Comparison of ENCODE assay signal across 1 cellular context in the genomic region with DNA sequence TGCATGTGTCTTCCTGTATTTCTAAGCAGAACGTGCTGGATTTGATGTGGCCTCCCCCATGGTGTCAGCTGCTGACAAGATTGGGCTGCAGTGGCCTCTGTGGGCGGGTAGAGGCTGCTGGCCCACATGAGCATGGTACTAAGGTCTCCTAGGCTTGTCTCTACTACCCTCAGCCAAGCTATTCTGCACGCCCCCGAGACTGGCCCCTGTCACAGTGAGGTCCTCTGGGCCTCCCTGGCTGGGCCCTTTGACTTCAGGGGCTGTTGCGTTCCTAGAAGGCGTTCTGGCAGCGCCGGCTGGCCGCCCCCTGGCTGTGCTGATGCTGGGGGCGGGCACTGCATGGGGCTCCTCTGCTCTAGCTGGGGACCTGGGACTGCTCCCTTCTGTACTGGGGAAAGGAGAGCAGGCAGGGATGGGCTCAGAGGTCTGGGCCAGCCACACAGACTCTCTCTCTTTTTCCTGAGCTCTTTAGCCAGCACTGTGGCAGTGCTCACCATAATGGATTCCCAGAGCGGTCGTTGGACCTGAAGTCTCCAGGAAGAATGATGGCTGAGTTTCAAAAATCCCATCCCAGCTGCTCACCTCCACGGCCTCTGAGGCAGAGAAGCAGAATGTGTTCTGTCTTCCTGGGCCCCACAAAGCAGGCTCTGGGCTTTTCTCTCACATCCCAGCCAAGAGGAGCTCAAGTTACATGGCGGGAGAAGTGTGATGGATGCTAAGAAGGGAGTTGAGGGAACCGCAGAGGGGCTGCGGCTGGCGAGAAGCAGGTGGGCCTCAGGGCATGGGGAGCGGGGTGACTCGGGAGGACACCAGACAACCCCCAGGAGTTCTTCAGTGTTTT.
TF ChIP-seq lines count a peak whose summit lies in the region.

No MANE protein-coding gene starts in this region.

TF ChIP-seq in GM23338, 12 proteins besides CTCF, POLR2A, EP300 and RAD21 (continued from another document):
- TF ChIP-seq, protein P1, sequence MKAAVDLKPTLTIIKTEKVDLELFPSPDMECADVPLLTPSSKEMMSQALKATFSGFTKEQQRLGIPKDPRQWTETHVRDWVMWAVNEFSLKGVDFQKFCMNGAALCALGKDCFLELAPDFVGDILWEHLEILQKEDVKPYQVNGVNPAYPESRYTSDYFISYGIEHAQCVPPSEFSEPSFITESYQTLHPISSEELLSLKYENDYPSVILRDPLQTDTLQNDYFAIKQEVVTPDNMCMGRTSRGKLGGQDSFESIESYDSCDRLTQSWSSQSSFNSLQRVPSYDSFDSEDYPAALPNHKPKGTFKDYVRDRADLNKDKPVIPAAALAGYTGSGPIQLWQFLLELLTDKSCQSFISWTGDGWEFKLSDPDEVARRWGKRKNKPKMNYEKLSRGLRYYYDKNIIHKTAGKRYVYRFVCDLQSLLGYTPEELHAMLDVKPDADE (IDR thresholded peaks at IDR 0.05) = no peak
- TF ChIP-seq EZH2phosphoT487 (IDR thresholded peaks at IDR 0.05; ENCODE audit: unreplicated experiment) (no peak), CREB1 (CRISPR knock-in tag; IDR thresholded peaks at IDR 0.05; ENCODE audit: low read depth) (no peak), POLR2AphosphoS5 (IDR thresholded peaks at IDR 0.05; ENCODE audit: low read depth) (no peak), ZNF114 (CRISPR knock-in tag; IDR thresholded peaks at IDR 0.05) (no peak)
- TF ChIP-seq, protein P2, sequence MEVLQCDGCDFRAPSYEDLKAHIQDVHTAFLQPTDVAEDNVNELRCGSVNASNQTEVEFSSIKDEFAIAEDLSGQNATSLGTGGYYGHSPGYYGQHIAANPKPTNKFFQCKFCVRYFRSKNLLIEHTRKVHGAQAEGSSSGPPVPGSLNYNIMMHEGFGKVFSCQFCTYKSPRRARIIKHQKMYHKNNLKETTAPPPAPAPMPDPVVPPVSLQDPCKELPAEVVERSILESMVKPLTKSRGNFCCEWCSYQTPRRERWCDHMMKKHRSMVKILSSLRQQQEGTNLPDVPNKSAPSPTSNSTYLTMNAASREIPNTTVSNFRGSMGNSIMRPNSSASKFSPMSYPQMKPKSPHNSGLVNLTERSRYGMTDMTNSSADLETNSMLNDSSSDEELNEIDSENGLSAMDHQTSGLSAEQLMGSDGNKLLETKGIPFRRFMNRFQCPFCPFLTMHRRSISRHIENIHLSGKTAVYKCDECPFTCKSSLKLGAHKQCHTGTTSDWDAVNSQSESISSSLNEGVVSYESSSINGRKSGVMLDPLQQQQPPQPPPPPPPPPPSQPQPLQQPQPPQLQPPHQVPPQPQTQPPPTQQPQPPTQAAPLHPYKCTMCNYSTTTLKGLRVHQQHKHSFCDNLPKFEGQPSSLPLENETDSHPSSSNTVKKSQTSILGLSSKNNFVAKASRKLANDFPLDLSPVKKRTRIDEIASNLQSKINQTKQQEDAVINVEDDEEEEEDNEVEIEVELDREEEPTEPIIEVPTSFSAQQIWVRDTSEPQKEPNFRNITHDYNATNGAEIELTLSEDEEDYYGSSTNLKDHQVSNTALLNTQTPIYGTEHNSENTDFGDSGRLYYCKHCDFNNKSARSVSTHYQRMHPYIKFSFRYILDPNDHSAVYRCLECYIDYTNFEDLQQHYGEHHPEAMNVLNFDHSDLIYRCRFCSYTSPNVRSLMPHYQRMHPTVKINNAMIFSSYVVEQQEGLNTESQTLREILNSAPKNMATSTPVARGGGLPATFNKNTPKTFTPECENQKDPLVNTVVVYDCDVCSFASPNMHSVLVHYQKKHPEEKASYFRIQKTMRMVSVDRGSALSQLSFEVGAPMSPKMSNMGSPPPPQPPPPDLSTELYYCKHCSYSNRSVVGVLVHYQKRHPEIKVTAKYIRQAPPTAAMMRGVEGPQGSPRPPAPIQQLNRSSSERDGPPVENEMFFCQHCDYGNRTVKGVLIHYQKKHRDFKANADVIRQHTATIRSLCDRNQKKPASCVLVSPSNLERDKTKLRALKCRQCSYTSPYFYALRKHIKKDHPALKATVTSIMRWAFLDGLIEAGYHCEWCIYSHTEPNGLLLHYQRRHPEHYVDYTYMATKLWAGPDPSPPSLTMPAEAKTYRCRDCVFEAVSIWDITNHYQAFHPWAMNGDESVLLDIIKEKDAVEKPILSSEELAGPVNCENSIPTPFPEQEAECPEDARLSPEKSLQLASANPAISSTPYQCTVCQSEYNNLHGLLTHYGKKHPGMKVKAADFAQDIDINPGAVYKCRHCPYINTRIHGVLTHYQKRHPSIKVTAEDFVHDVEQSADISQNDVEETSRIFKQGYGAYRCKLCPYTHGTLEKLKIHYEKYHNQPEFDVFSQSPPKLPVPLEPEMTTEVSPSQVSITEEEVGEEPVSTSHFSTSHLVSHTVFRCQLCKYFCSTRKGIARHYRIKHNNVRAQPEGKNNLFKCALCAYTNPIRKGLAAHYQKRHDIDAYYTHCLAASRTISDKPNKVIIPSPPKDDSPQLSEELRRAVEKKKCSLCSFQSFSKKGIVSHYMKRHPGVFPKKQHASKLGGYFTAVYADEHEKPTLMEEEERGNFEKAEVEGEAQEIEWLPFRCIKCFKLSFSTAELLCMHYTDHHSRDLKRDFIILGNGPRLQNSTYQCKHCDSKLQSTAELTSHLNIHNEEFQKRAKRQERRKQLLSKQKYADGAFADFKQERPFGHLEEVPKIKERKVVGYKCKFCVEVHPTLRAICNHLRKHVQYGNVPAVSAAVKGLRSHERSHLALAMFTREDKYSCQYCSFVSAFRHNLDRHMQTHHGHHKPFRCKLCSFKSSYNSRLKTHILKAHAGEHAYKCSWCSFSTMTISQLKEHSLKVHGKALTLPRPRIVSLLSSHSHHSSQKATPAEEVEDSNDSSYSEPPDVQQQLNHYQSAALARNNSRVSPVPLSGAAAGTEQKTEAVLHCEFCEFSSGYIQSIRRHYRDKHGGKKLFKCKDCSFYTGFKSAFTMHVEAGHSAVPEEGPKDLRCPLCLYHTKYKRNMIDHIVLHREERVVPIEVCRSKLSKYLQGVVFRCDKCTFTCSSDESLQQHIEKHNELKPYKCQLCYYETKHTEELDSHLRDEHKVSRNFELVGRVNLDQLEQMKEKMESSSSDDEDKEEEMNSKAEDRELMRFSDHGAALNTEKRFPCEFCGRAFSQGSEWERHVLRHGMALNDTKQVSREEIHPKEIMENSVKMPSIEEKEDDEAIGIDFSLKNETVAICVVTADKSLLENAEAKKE (CRISPR knock-in tag; IDR thresholded peaks at IDR 0.05) = no peak
- TF ChIP-seq, protein P3, sequence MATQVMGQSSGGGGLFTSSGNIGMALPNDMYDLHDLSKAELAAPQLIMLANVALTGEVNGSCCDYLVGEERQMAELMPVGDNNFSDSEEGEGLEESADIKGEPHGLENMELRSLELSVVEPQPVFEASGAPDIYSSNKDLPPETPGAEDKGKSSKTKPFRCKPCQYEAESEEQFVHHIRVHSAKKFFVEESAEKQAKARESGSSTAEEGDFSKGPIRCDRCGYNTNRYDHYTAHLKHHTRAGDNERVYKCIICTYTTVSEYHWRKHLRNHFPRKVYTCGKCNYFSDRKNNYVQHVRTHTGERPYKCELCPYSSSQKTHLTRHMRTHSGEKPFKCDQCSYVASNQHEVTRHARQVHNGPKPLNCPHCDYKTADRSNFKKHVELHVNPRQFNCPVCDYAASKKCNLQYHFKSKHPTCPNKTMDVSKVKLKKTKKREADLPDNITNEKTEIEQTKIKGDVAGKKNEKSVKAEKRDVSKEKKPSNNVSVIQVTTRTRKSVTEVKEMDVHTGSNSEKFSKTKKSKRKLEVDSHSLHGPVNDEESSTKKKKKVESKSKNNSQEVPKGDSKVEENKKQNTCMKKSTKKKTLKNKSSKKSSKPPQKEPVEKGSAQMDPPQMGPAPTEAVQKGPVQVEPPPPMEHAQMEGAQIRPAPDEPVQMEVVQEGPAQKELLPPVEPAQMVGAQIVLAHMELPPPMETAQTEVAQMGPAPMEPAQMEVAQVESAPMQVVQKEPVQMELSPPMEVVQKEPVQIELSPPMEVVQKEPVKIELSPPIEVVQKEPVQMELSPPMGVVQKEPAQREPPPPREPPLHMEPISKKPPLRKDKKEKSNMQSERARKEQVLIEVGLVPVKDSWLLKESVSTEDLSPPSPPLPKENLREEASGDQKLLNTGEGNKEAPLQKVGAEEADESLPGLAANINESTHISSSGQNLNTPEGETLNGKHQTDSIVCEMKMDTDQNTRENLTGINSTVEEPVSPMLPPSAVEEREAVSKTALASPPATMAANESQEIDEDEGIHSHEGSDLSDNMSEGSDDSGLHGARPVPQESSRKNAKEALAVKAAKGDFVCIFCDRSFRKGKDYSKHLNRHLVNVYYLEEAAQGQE (IDR thresholded peaks at IDR 0.05; ENCODE audit: unreplicated experiment) = no peak
